Comparison of ENCODE assay signal across 15 cellular contexts in the genomic region with DNA sequence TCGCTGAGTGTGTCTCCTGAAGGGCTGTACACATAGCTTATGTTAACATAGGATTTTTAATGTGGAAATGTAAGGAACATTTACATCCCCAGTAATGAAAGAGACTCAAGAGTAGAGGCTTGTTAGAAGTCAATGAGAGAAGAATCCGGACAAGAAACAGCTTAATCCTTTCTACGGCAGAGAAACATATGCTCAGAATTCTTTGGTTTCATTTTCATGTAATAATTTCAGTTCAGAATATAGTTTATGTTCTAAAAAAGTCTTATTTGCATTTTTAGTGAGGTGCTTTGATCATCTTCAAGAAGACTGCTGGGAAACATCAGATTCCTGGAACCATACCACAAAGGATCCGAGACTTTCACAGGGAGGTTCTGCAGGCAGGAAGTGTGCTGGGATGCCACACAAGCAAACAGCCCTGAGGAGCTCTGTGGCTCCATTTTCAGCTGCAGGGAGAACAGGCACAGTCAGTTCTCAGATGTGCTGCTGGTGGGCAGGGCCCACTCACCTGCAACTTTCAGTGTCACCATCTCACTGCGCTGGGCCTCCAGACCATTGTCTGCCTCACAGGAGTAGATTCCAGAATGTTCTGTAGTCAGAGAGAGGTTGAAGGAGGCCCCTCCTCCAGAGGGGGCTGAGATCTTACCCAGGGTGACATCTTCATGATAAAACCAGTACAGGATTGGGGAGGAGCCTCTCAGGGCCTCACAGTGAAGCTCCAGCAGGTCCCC. TPM values are rescaled to one million over a fixed set of nuclear protein-coding genes. Genes with fewer than 3 reads are reported as not detected.
DNase-seq lines count a peak whose midpoint lies in the region; ATAC-seq and TF ChIP-seq lines count a peak whose summit lies in the region.
"Had no signal": no experiment of that assay in that cellular context is flagged by ENCODE, and none has a peak within 500 bp of the region (broad histone marks: within the 10 kb centered on the region; RNA-seq: fewer than 3 reads in every experiment).

No MANE protein-coding gene starts in this region.

- no peak overlapping the region for H3K23ac ChIP-seq in mesenchymal stem cell (ENCODE audit: low read length in 2 of 2)

- no peaks in the 10 kb centered on the region for H3K36me3 ChIP-seq in mesenchymal stem cell (ENCODE audit: control insufficient read depth in 1 of 2, insufficient read depth in 2 of 2, low read depth in 1 of 2, low read length in 2 of 2)
- H3K36me3 ChIP-seq in right atrium auricular region = no peaks in the 10 kb centered on the region
- no peaks in the 10 kb centered on the region; the same call in 1 of the 2 replicates for H3K36me3 ChIP-seq in Caco-2 (ENCODE audit: control insufficient read depth, insufficient read depth, low read length)
- H3K36me3 ChIP-seq: WERI-Rb-1 had no signal

- POLR2A ChIA-PET in T-cell (lab: Charles Lee) (interaction anchor here in 1 of 2 donors (0.7 kb wide), 1 partner anchor 58 kb away, joined by 3 read pairs; no protein-coding TSS in a partner anchor), Caco-2 (lab: Charles Lee) (no interaction called here), HEK293T (lab: Yijun Ruan, JAX) (no interaction called here)

- H3K4me1 Mint-ChIP-seq in T-cell (peaks cover 0 to 8% (median 8%) of the 10 kb centered on the region in 3 donors), Caco-2 (ENCODE audit: low read depth, unreplicated experiment) (peaks cover 9% of the 10 kb centered on the region)

- intact Hi-C loops in Caco-2 (cut with micrococcal nuclease; ENCODE audit: unreplicated experiment) = no loop called here

- no peak overlapping the region for H2BK120ac ChIP-seq in mesenchymal stem cell (ENCODE audit: low read depth, low read length)

- CTCF ChIA-PET in T-cell (lab: Charles Lee) = no interaction called here
- CTCF ChIA-PET in Caco-2 (lab: Charles Lee) = no interaction called here
- CTCF ChIA-PET in HEK293T (lab: Yijun Ruan, JAX) = no interaction called here

- H3K9me3 ChIP-seq in mesenchymal stem cell (ENCODE audit: control insufficient read depth, low read length) = no peaks in the 10 kb centered on the region
- H3K9me3 ChIP-seq in right atrium auricular region = no peaks in the 10 kb centered on the region
- no peaks in the 10 kb centered on the region for H3K9me3 ChIP-seq in Caco-2

- no peaks in the 10 kb centered on the region for H3K36me3 Mint-ChIP-seq in T-cell
- H3K36me3 Mint-ChIP-seq in Caco-2 (ENCODE audit: insufficient read depth, unreplicated experiment) = no peaks in the 10 kb centered on the region

- H3K4me1 ChIP-seq in mesenchymal stem cell (ENCODE audit: control insufficient read depth, insufficient read depth, low read depth, low read length) = no peaks in the 10 kb centered on the region
- H3K4me1 ChIP-seq in right atrium auricular region = no peaks in the 10 kb centered on the region
- no peaks in the 10 kb centered on the region for H3K4me1 ChIP-seq in Caco-2

- BruUV-seq in Caco-2 (replicated peaks; lab: Mats Ljungman, UMichigan) = no TSS peak

- H3K4me3 Mint-ChIP-seq in T-cell (peak overlapping the region; percentile 11 to 23 (median 12)), Caco-2 (ENCODE audit: unreplicated experiment) (no peak overlapping the region)
- H3K4me3 Mint-ChIP-seq: CD4-positive, alpha-beta T cell had no signal

- no peak overlapping the region for H2BK5ac ChIP-seq in mesenchymal stem cell (ENCODE audit: low read depth, low read length, poor library complexity, severe bottlenecking)

- no peak overlapping the region for H3K18ac ChIP-seq in mesenchymal stem cell (ENCODE audit: low read depth in 1 of 2, low read length in 2 of 2)

- no peak overlapping the region for H3K14ac ChIP-seq in mesenchymal stem cell (ENCODE audit: low read length in 2 of 2)

- H3K27me3 ChIP-seq in mesenchymal stem cell (ENCODE audit: control insufficient read depth in 1 of 2, insufficient read depth in 1 of 2, low read length in 2 of 2) (peaks cover 7 to 44% of the 10 kb centered on the region in 2 experiments), right atrium auricular region (no peaks in the 10 kb centered on the region), Caco-2 (replicated peaks; ENCODE audit: control insufficient read depth, insufficient read depth, low read length) (no peaks in the 10 kb centered on the region)

- H2AFZ ChIP-seq in mesenchymal stem cell (ENCODE audit: low read depth, low read length) = no peak overlapping the region

- no peak overlapping the region for H3K4me3 ChIP-seq in mesenchymal stem cell (ENCODE audit: insufficient read depth in 1 of 2, low read depth in 1 of 2, low read length in 2 of 2)
- no peak overlapping the region for H3K4me3 ChIP-seq in right atrium auricular region
- no peak overlapping the region for H3K4me3 ChIP-seq in Caco-2 (ENCODE audit: low read depth, low read length)

- no peak overlapping the region for H3K27ac ChIP-seq in mesenchymal stem cell (ENCODE audit: low read length, poor library complexity, severe bottlenecking)
- H3K27ac ChIP-seq in right atrium auricular region = no peak overlapping the region
- H3K27ac ChIP-seq: WERI-Rb-1 had no signal

- H3K27me3 Mint-ChIP-seq in T-cell (peaks cover 4 to 6% of the 10 kb centered on the region in 2 donors), Caco-2 (ENCODE audit: insufficient read depth, unreplicated experiment) (peaks cover 4% of the 10 kb centered on the region)

- H2BK15ac ChIP-seq in mesenchymal stem cell (ENCODE audit: low read depth, poor library complexity, severe bottlenecking) = no peak overlapping the region

- 77% methylated on average over 3 of the region's 5 CpGs for WGBS in mesenchymal stem cell

- TF ChIP-seq CTCF in right atrium auricular region (IDR thresholded peaks at IDR 0.05) = no peak
- TF ChIP-seq CTCF in Caco-2 (IDR thresholded peaks at IDR 0.05; ENCODE audit: insufficient read depth in 1 of 2, low read depth in 1 of 2, low read length in 1 of 2, severe bottlenecking in 1 of 2, unreplicated experiment in 1 of 2) = no peak

- no peak overlapping the region for H4K8ac ChIP-seq in mesenchymal stem cell (ENCODE audit: low read length)

- no peak overlapping the region for H3K4ac ChIP-seq in mesenchymal stem cell (ENCODE audit: low read depth in 1 of 2, low read length in 2 of 2)

- H3K27ac Mint-ChIP-seq in T-cell (no peak overlapping the region), Caco-2 (ENCODE audit: unreplicated experiment) (no peak overlapping the region)
- H3K27ac Mint-ChIP-seq: activated T-helper 2 cell treated with anti-CD3 and anti-CD28 coated beads, Interferon-gamma antibody, Interleukin-2, Interleukin-4, amounts not matched to agents 10 μg/mL and 5 μg/mL and 100 μg/mL, durations not matched to agents 14 hours and 24 hours and 36 hours; CD4-positive, alpha-beta T cell had no signal

- no peak overlapping the region for H2BK12ac ChIP-seq in mesenchymal stem cell (ENCODE audit: low read length in 2 of 2)

- no peak overlapping the region for H4K91ac ChIP-seq in mesenchymal stem cell (ENCODE audit: low read length)

- no peak overlapping the region for H3K9ac ChIP-seq in mesenchymal stem cell (ENCODE audit: low read length)

- no peak overlapping the region for H3K4me2 ChIP-seq in mesenchymal stem cell (ENCODE audit: low read length, poor library complexity, severe bottlenecking)

- H3K79me1 ChIP-seq in mesenchymal stem cell (replicated peaks; ENCODE audit: low read length, poor library complexity, severe bottlenecking) = no peaks in the 10 kb centered on the region

- ATAC-seq in GM18498 (IDR thresholded peaks at IDR 0.05; ENCODE audit: unreplicated experiment) (peak; percentile 87), GM19455 (IDR thresholded peaks at IDR 0.05; ENCODE audit: unreplicated experiment) (peak; percentile 95), HG02885 (IDR thresholded peaks at IDR 0.05; ENCODE audit: poor library complexity, unreplicated experiment) (peak; percentile 83), T-cell (replicated peaks in 1 of 4) (no peak)

- H3K9me3 Mint-ChIP-seq in T-cell = no peaks in the 10 kb centered on the region
- H3K9me3 Mint-ChIP-seq in Caco-2 (ENCODE audit: unreplicated experiment) = no peaks in the 10 kb centered on the region
- H3K9me3 Mint-ChIP-seq: activated T-helper 2 cell treated with anti-CD3 and anti-CD28 coated beads, Interferon-gamma antibody, Interleukin-2, Interleukin-4, amounts not matched to agents 10 μg/mL and 5 μg/mL and 100 μg/mL, durations not matched to agents 14 hours and 24 hours and 36 hours; CD4-positive, alpha-beta T cell had no signal

- H2AK5ac ChIP-seq in mesenchymal stem cell (ENCODE audit: low read length, severe bottlenecking) = no peak overlapping the region

- no peak for DNase-seq in T-cell
- DNase-seq in mesenchymal stem cell = no peak
- no peak for DNase-seq in right atrium auricular region (ENCODE audit: low spot score)
- DNase-seq in Caco-2 = no peak
- no peak for DNase-seq in HEK293T (ENCODE audit: extremely low spot score)
- DNase-seq: CD4-positive, alpha-beta T cell; central memory CD4-positive, alpha-beta T cell; stimulated activated naive CD4-positive, alpha-beta T cell treated with Interleukin-2 at 50 U/mL for 16 hours; WERI-Rb-1 had no signal

TF ChIP-seq in HEK293T, 16 proteins besides CTCF, POLR2A, EP300 and RAD21:
- TF ChIP-seq FOXA1 (IDR thresholded peaks at IDR 0.05) = no peak
- no peak for TF ChIP-seq LEF1 (IDR thresholded peaks at IDR 0.05; ENCODE audit: borderline replicate concordance)
- no peak for TF ChIP-seq TARDBP (IDR thresholded peaks at IDR 0.05)

RNA-seq across cellular contexts. Expression of gene FCRL5, which starts 28.4 kb away (rescaled TPM):
- 1 to 10 TPM in 1 of 5 donors, under 1 TPM in 4; 0.28 to 1.6 (median 0.76) TPM for total RNA-seq in T-cell
- not detected for polyA plus RNA-seq in mesenchymal stem cell (2013, experiment 1 of 2)
- not detected for polyA plus RNA-seq in mesenchymal stem cell (2013, experiment 2 of 2)
- under 1 TPM in 1 of 2 donors, not detected in 1; 0.16 TPM for total RNA-seq in right atrium auricular region
- total RNA-seq in Caco-2 (2022) = not detected in 2 replicates
- total RNA-seq: activated T-helper 2 cell treated with anti-CD3 and anti-CD28 coated beads, Interferon-gamma antibody, Interleukin-2, Interleukin-4, amounts not matched to agents 10 μg/mL and 5 μg/mL and 100 μg/mL, durations not matched to agents 14 hours and 24 hours and 36 hours; CD4-positive, alpha-beta T cell; fibroblast of lung had no signal
- polyA plus RNA-seq: neural cell had no signal

Comparison
In these comparisons a context has a peak if more than half of its experiments do, and no peak if none do; other contexts are left out.
1. ATAC-seq: peak in GM18498 (single experiment), GM19455 (single experiment) and HG02885 (single experiment); none in T-cell (0 of 4).